In the genomic region with DNA sequence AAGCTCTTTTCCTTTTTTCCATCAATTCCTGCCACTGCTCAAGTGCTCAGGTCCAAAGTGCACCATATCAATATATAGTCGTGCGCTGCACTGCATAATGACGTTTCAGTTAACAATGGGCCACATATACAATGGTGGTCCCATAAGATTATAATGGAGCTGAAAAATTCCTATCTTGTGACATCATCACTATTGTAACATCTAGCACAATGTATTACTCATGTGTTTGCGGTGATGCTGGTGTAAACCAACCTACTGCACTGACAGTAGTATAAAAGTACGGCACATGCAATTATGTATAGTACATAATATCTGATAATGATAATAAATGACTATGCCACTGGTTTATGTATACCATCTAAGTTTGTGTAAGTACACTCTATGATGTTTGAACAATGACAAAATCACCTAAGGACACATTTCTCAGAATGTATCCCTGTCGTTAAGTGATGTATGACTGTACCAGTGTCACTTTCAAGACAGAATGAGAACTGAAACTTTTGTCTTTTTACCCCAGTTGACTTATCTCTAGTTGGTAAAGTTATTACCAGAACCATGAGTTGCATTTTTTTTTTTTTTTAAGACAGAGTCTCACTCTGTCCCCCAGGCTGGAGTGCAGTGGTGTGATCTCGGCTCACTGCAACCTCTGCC, we compare ENCODE assay signal across 12 cellular contexts. TPM values are rescaled to one million over a fixed set of nuclear protein-coding genes. Genes with fewer than 3 reads are reported as not detected.
DNase-seq lines count a peak whose midpoint lies in the region; ATAC-seq lines count a peak whose summit lies in the region.
"Had no signal": no experiment of that assay in that cellular context is flagged by ENCODE, and none has a peak within 500 bp of the region (broad histone marks: within the 10 kb centered on the region; RNA-seq: fewer than 3 reads in every experiment).

No MANE protein-coding gene starts in this region.

- intact Hi-C loops in cardiac septum (cut with DNase I): no loop called here

- DNase-seq in EH (ENCODE audit: low read depth) (peak; percentile 2), RKO (ENCODE audit: low spot score) (peak; percentile 58), AG20443 (ENCODE audit: low spot score) (no peak), NCI-H446 (lab: John Stamatoyannopoulos, UW) (no peak), cardiac septum (ENCODE audit: low spot score) (no peak), SHP77 (lab: John Stamatoyannopoulos, UW) (no peak)
- DNase-seq: amygdala, NCI-H2171, T-helper 9 cell had no signal

- ATAC-seq in GM19035 (IDR thresholded peaks at IDR 0.05; ENCODE audit: unreplicated experiment) (peak; percentile 84), HG02884 (IDR thresholded peaks at IDR 0.05; ENCODE audit: unreplicated experiment) (peak; percentile 94)
- ATAC-seq: GM23338 had no signal

RNA-seq across cellular contexts. Expression of a gene that starts 53.7 kb away (rescaled TPM):
- not detected for total RNA-seq in cardiac septum
- total RNA-seq: GM23338 had no signal

Comparison
In these comparisons a context has a peak if more than half of its experiments do, and no peak if none do; other contexts are left out.
1. DNase-seq: peak in EH (single experiment) and RKO (single experiment); none in AG20443 (single experiment), NCI-H446 (0 of 2), cardiac septum (single experiment) and SHP77 (0 of 2).